27 cellular contexts compared by ENCODE assay signal in the genomic region with DNA sequence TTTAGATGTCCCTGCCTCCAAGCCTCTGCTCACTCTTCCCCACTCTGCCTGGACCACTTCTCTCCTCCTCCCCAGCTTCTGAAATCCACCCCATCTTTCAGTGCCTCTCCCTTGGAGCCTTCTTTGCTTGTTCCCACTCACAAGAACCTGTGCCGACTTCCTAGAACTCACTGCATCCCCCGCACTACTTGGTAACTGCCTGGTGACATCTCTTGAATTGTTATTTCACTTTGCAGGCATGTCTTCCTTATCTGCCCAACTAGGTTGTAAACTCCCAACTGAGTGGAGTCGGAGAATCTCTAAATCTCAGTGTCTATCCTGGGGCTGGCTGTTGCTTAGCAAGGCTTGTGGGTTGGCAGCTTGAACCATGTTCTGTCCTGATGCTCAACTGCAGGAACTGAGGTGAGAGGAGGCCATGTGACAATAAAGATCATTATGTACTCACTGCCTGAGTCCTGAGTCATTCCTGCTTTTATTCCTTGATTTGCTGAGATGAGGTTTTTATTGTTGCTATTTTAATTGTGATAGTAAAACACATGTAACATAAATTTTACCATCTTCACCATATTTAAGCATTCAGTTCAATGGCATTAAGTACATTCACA. TPM values are rescaled to one million over a fixed set of nuclear protein-coding genes. Genes with fewer than 3 reads are reported as not detected.
DNase-seq lines count a peak whose midpoint lies in the region; ATAC-seq and TF ChIP-seq lines count a peak whose summit lies in the region.
"Had no signal": no experiment of that assay in that cellular context is flagged by ENCODE, and none has a peak within 500 bp of the region (broad histone marks: within the 10 kb centered on the region; RNA-seq: fewer than 3 reads in every experiment).

No MANE protein-coding gene starts in this region.

- no peaks in the 10 kb centered on the region for H3K36me3 ChIP-seq in trophoblast cell (ENCODE audit: control insufficient read depth in 1 of 2, insufficient read depth in 2 of 2, low read length in 2 of 2)
- H3K36me3 ChIP-seq: BLaER1 had no signal

- no peak overlapping the region for H2AK5ac ChIP-seq in trophoblast cell (ENCODE audit: low read length)

- no peak overlapping the region for H3K23ac ChIP-seq in trophoblast cell (ENCODE audit: low read length)

- no peak overlapping the region for H3K14ac ChIP-seq in trophoblast cell (ENCODE audit: low read length)

- ATAC-seq in T-helper 17 cell = no peak
- ATAC-seq in GM19452 (IDR thresholded peaks at IDR 0.05; ENCODE audit: unreplicated experiment) = no peak
- ATAC-seq: HepG2 had no signal

- H3K79me1 ChIP-seq in trophoblast cell (ENCODE audit: low read length) = no peaks in the 10 kb centered on the region

- no peak overlapping the region for H2BK5ac ChIP-seq in trophoblast cell (ENCODE audit: low read depth, low read length, poor library complexity)

- no peak overlapping the region for H4K12ac ChIP-seq in trophoblast cell (ENCODE audit: low read depth, low read length)

- no peak overlapping the region for H3K27ac ChIP-seq in trophoblast cell (ENCODE audit: low read depth, low read length)
- H3K27ac ChIP-seq: BLaER1, PC-9, RWPE1, SK-N-MC had no signal

- no peak overlapping the region for H3K4me3 ChIP-seq in epithelial cell of esophagus (ENCODE audit: low read length)
- no peak overlapping the region for H3K4me3 ChIP-seq in trophoblast cell (ENCODE audit: low read depth, low read length)
- H3K4me3 ChIP-seq: BLaER1, PC-9, SK-N-MC had no signal

- H2BK12ac ChIP-seq in trophoblast cell (ENCODE audit: low read length) = no peak overlapping the region

- peaks cover 2% of the 10 kb centered on the region for H3K4me1 Mint-ChIP-seq in T-helper 17 cell
- H3K4me1 Mint-ChIP-seq: CD4-positive, alpha-beta memory T cell had no signal

- no peak for TF ChIP-seq CTCF in epithelial cell of esophagus (IDR thresholded peaks at IDR 0.05; ENCODE audit: insufficient read depth, low read depth, low read length, missing control alignments)

- DNase-seq in T-helper 17 cell = no peak
- DNase-seq in epithelial cell of esophagus (ENCODE audit: low read depth) = peak; percentile 54
- peak; percentile 22 for DNase-seq in inferior parietal cortex (ENCODE audit: extremely low spot score)
- peak; percentile 22 for DNase-seq in superior temporal gyrus (ENCODE audit: extremely low spot score)
- no peak for DNase-seq in trophoblast cell
- no peak for DNase-seq in NCI-H2029 treated with DMSO at 0.1 percent for 48 hours (lab: John Stamatoyannopoulos, UW)
- DNase-seq: Caco-2; CD4-positive, alpha-beta memory T cell; DMS 273 treated with DMSO at 0.1 percent for 48 hours; DND-41; HFFc6; KBM-7; NCI-H1092; NCI-H1436; NCI-H187 treated with DMSO at 0.1 percent for 48 hours; NCI-H2227 treated with DMSO at 0.1 percent for 48 hours; NCI-H510A treated with DMSO at 0.1 percent for 48 hours; NCI-H748 treated with DMSO at 0.1 percent for 48 hours; PC-9; SHP77 treated with DMSO at 0.1 percent for 48 hours had no signal

- H3K9me3 ChIP-seq in T-helper 17 cell (ENCODE audit: control insufficient read depth, low read length, poor library complexity, severe bottlenecking) (no peaks in the 10 kb centered on the region), trophoblast cell (ENCODE audit: insufficient read depth, low read depth, low read length) (peaks cover 45% of the 10 kb centered on the region)
- H3K9me3 ChIP-seq: BLaER1, Caco-2 had no signal

- WGBS in trophoblast cell (ENCODE audit: extremely low coverage, insufficient coverage, insufficient read length) = no CpG with 5 or more reads among the region's 3 CpGs

- no peak overlapping the region for H2BK120ac ChIP-seq in trophoblast cell (ENCODE audit: insufficient read depth, low read length, poor library complexity)

- no peaks in the 10 kb centered on the region for H3K4me1 ChIP-seq in trophoblast cell (ENCODE audit: control insufficient read depth in 1 of 2, insufficient read depth in 2 of 2, low read length in 2 of 2)
- H3K4me1 ChIP-seq: BLaER1, Caco-2 had no signal

- peak overlapping the region; percentile 22 for H3K4me3 Mint-ChIP-seq in T-helper 17 cell
- H3K4me3 Mint-ChIP-seq: CD4-positive, alpha-beta memory T cell; HFFc6 had no signal

- no peak overlapping the region for H3K4me2 ChIP-seq in trophoblast cell (ENCODE audit: low read length)
- H3K4me2 ChIP-seq: BLaER1, PC-9 had no signal

- H3K18ac ChIP-seq in trophoblast cell (ENCODE audit: low read length) = no peak overlapping the region

- H3K27me3 Mint-ChIP-seq in T-helper 17 cell = peaks cover 76% of the 10 kb centered on the region

- H4K8ac ChIP-seq in trophoblast cell (ENCODE audit: low read depth, low read length) = no peak overlapping the region

- H3K79me2 ChIP-seq in trophoblast cell (ENCODE audit: control insufficient read depth, insufficient read depth, low read length, poor library complexity) = no peaks in the 10 kb centered on the region

- H3K36me3 Mint-ChIP-seq in T-helper 17 cell (ENCODE audit: low read depth) = no peaks in the 10 kb centered on the region
- H3K36me3 Mint-ChIP-seq: CD4-positive, alpha-beta memory T cell had no signal

- H3K4ac ChIP-seq in trophoblast cell (ENCODE audit: low read depth, low read length) = no peak overlapping the region

- no peak overlapping the region for H3K27ac Mint-ChIP-seq in T-helper 17 cell
- H3K27ac Mint-ChIP-seq: CD4-positive, alpha-beta memory T cell; HFFc6 had no signal

- H4K91ac ChIP-seq in trophoblast cell (ENCODE audit: low read depth, low read length) = no peak overlapping the region

- no peak overlapping the region for H2AFZ ChIP-seq in trophoblast cell (ENCODE audit: insufficient read depth, low read length, poor library complexity)
- H2AFZ ChIP-seq: PC-9 had no signal

- H3K27me3 ChIP-seq in trophoblast cell (ENCODE audit: insufficient read depth, low read length) = no peaks in the 10 kb centered on the region
- H3K27me3 ChIP-seq: BLaER1 had no signal

- H3K9ac ChIP-seq in trophoblast cell (ENCODE audit: low read length) = no peak overlapping the region
- H3K9ac ChIP-seq: BLaER1 had no signal

RNA-seq across cellular contexts. Expression of a gene that starts 3.9 kb away (rescaled TPM):
- not detected for total RNA-seq in T-helper 17 cell
- not detected in 2 replicates for polyA plus RNA-seq in trophoblast cell (2013)
- total RNA-seq: Caco-2; CD4-positive, alpha-beta memory T cell; G401; H4; HepG2; HFFc6; PC-9 had no signal
- polyA plus RNA-seq: CD4-positive, alpha-beta memory T cell; HepG2 had no signal

RNA-seq across cellular contexts. Expression of a gene that starts 13.2 kb away (rescaled TPM):
- not detected for total RNA-seq in T-helper 17 cell
- not detected in 2 replicates for polyA plus RNA-seq in trophoblast cell (2013)
- total RNA-seq: Caco-2; CD4-positive, alpha-beta memory T cell; G401; H4; HepG2; HFFc6; PC-9 had no signal
- polyA plus RNA-seq: CD4-positive, alpha-beta memory T cell; HepG2 had no signal

RNA-seq across cellular contexts. Expression of a gene that starts 24.3 kb away (rescaled TPM):
- total RNA-seq in T-helper 17 cell = not detected
- polyA plus RNA-seq in trophoblast cell (2013) = not detected in 2 replicates
- total RNA-seq: Caco-2; CD4-positive, alpha-beta memory T cell; G401; H4; HepG2; HFFc6; PC-9 had no signal
- polyA plus RNA-seq: CD4-positive, alpha-beta memory T cell had no signal

RNA-seq across cellular contexts. Expression of a gene that starts 34.8 kb away (rescaled TPM):
- total RNA-seq in T-helper 17 cell = not detected
- not detected in 2 replicates for polyA plus RNA-seq in trophoblast cell (2013)
- total RNA-seq: Caco-2; CD4-positive, alpha-beta memory T cell; G401; H4; HepG2; HFFc6; PC-9 had no signal
- polyA plus RNA-seq: CD4-positive, alpha-beta memory T cell; HepG2 had no signal

RNA-seq across cellular contexts. Expression of a gene that starts 44.7 kb away (rescaled TPM):
- total RNA-seq in T-helper 17 cell = not detected
- not detected in 2 replicates for polyA plus RNA-seq in trophoblast cell (2013)
- total RNA-seq: Caco-2; CD4-positive, alpha-beta memory T cell; G401; H4; HepG2; HFFc6; PC-9 had no signal
- polyA plus RNA-seq: CD4-positive, alpha-beta memory T cell; HepG2 had no signal

Comparison
In these comparisons a context has a peak if more than half of its experiments do, and no peak if none do; other contexts are left out.
1. DNase-seq: peak in epithelial cell of esophagus (single experiment), inferior parietal cortex (single experiment) and superior temporal gyrus (single experiment); none in T-helper 17 cell (0 of 3), trophoblast cell (0 of 2) and NCI-H2029 treated with DMSO at 0.1 percent for 48 hours (single experiment).